In genomic region chr14:103847954-103848719, GRCh38 we compare ENCODE assay signal across 1 cellular context.
TF ChIP-seq lines count a peak whose summit lies in the region.

No MANE protein-coding gene starts in this region.

TF ChIP-seq in HepG2, 621 proteins besides CTCF, POLR2A, EP300 and RAD21 (continued from another document and continues in another):
- TF ChIP-seq ZBTB2 (CRISPR knock-in tag; IDR thresholded peaks at IDR 0.05; ENCODE audit: low read depth): no peak
- TF ChIP-seq ZUFSP (CRISPR knock-in tag; IDR thresholded peaks at IDR 0.05; ENCODE audit: borderline replicate concordance): no peak
- peak; percentile 59 for TF ChIP-seq GLI4 (CRISPR knock-in tag; IDR thresholded peaks at IDR 0.05; ENCODE audit: borderline replicate concordance)
- TF ChIP-seq FOXO1 (CRISPR knock-in tag; IDR thresholded peaks at IDR 0.05): no peak
- no peak for TF ChIP-seq ZFP62 (CRISPR knock-in tag; IDR thresholded peaks at IDR 0.05)
- TF ChIP-seq NR2C2 (CRISPR knock-in tag; IDR thresholded peaks at IDR 0.05; ENCODE audit: borderline replicate concordance): no peak; the same call in 1 of the 2 replicates
- TF ChIP-seq IKZF4 (CRISPR knock-in tag; IDR thresholded peaks at IDR 0.05; ENCODE audit: borderline replicate concordance, low read depth, not compliant biosample characterization): no peak
- TF ChIP-seq ZSCAN20 (CRISPR knock-in tag; IDR thresholded peaks at IDR 0.05; ENCODE audit: borderline replicate concordance): no peak
- no peak for TF ChIP-seq CC2D1A (CRISPR knock-in tag; IDR thresholded peaks at IDR 0.05)
- TF ChIP-seq PHF8 (CRISPR knock-in tag; IDR thresholded peaks at IDR 0.05): peak; percentile 65
- peak; percentile 89; the same call in 1 of the 2 replicates for TF ChIP-seq MXD1 (CRISPR knock-in tag; IDR thresholded peaks at IDR 0.05)
- no peak for TF ChIP-seq SP1 (IDR thresholded peaks at IDR 0.05)
- no peak for TF ChIP-seq SP1 (CRISPR knock-in tag; IDR thresholded peaks at IDR 0.05)
- no peak for TF ChIP-seq ZNF878 (CRISPR knock-in tag; IDR thresholded peaks at IDR 0.05)
- TF ChIP-seq KLF12 (CRISPR knock-in tag; IDR thresholded peaks at IDR 0.05; ENCODE audit: borderline replicate concordance): no peak
- 0 out of 2 replicates have a peak, but pooled peaks have one; percentile 21 for TF ChIP-seq ZBTB37 (CRISPR knock-in tag; IDR thresholded peaks at IDR 0.05)
- no peak for TF ChIP-seq MEIS1 (CRISPR knock-in tag; IDR thresholded peaks at IDR 0.05; ENCODE audit: borderline replicate concordance)
- TF ChIP-seq ZNF275 (CRISPR knock-in tag; IDR thresholded peaks at IDR 0.05; ENCODE audit: borderline replicate concordance): no peak
- no peak for TF ChIP-seq GRHL1 (CRISPR knock-in tag; conservative IDR thresholded peaks at IDR 0.05)
- no peak; the same call in 1 of the 2 replicates for TF ChIP-seq ATF7-NPFF (CRISPR knock-in tag; IDR thresholded peaks at IDR 0.05; ENCODE audit: low read depth)
- no peak for TF ChIP-seq POLR2AphosphoS2 (IDR thresholded peaks at IDR 0.05; ENCODE audit: low read depth, low read length)
- no peak for TF ChIP-seq ZC3H13 (CRISPR knock-in tag; IDR thresholded peaks at IDR 0.05)
- TF ChIP-seq FOXO4 (CRISPR knock-in tag; conservative IDR thresholded peaks at IDR 0.05): no peak
- TF ChIP-seq KAT8 (CRISPR knock-in tag; IDR thresholded peaks at IDR 0.05): no peak
- no peak for TF ChIP-seq MZF1 (CRISPR knock-in tag; IDR thresholded peaks at IDR 0.05; ENCODE audit: borderline replicate concordance)
- no peak for TF ChIP-seq LRRFIP1 (CRISPR knock-in tag; conservative IDR thresholded peaks at IDR 0.05)
- TF ChIP-seq ZHX1 (CRISPR knock-in tag; IDR thresholded peaks at IDR 0.05; ENCODE audit: low read depth): no peak
- no peak for TF ChIP-seq TFAP4 (IDR thresholded peaks at IDR 0.05; ENCODE audit: borderline replicate concordance, low read depth)
- no peak for TF ChIP-seq ZSCAN30 (CRISPR knock-in tag; IDR thresholded peaks at IDR 0.05)
- no peak for TF ChIP-seq PCBP2 (optimal IDR thresholded peaks at IDR 0.05; ENCODE audit: low read depth, low read length, poor library complexity, severe bottlenecking)
- TF ChIP-seq PPARG (CRISPR knock-in tag; conservative IDR thresholded peaks at IDR 0.05): no peak
- TF ChIP-seq MAFF (IDR thresholded peaks at IDR 0.05; ENCODE audit: low read depth, low read length): no peak
- TF ChIP-seq TOPORS (CRISPR knock-in tag; IDR thresholded peaks at IDR 0.05): no peak
- TF ChIP-seq ZBTB26 (CRISPR knock-in tag; IDR thresholded peaks at IDR 0.05; ENCODE audit: borderline replicate concordance): no peak
- 0 out of 2 replicates have a peak, but pooled peaks have one; percentile 45 for TF ChIP-seq ZNF225 (CRISPR knock-in tag; IDR thresholded peaks at IDR 0.05)
- no peak for TF ChIP-seq ZMAT5 (CRISPR knock-in tag; IDR thresholded peaks at IDR 0.05; ENCODE audit: borderline replicate concordance, low read depth)
- no peak for TF ChIP-seq ZNF816 (CRISPR knock-in tag; IDR thresholded peaks at IDR 0.05; ENCODE audit: borderline replicate concordance)
- TF ChIP-seq RARA (CRISPR knock-in tag; IDR thresholded peaks at IDR 0.05): peak; percentile 93
- no peak for TF ChIP-seq ZNF576 (CRISPR knock-in tag; IDR thresholded peaks at IDR 0.05)
- peak; percentile 51; the same call in 1 of the 2 replicates for TF ChIP-seq ZNF350 (CRISPR knock-in tag; IDR thresholded peaks at IDR 0.05; ENCODE audit: borderline replicate concordance, low read depth)
- TF ChIP-seq ZNF263 (CRISPR knock-in tag; IDR thresholded peaks at IDR 0.05): peak; percentile 84
- TF ChIP-seq TRIM24 (CRISPR knock-in tag; IDR thresholded peaks at IDR 0.05): no peak
- TF ChIP-seq ZNF17 (CRISPR knock-in tag; IDR thresholded peaks at IDR 0.05): no peak
- TF ChIP-seq NKX3-1 (CRISPR knock-in tag; IDR thresholded peaks at IDR 0.05): no peak; the same call in 1 of the 2 replicates
- TF ChIP-seq ZNF740 (CRISPR knock-in tag; IDR thresholded peaks at IDR 0.05): no peak
